In the genomic region with DNA sequence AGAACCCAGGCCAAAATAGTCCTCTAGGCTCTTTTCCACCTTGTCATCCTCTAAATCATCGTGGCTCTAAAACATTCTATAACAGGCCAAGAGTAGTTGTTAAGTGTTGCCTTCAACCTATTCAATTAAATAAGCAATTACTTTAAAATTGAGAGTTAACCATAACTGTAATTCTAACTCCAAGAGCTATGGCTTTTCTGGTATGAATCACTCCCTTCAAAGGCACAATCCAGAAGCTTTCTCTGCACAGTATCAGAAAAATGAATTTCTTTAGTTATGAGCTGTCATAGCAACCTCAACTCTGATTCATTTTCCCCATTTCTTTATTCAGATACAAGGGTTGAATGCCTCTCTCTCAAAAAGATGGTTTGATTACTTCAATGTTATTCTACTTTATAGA, we compare ENCODE assay signal across 16 cellular contexts. TPM values are rescaled to one million over a fixed set of nuclear protein-coding genes. Genes with fewer than 3 reads are reported as not detected.
A peak's percentile ranks its signal among the peaks of the same experiment; 100 is the strongest.
DNase-seq lines count a peak whose midpoint lies in the region; ATAC-seq and TF ChIP-seq lines count a peak whose summit lies in the region.
"Had no signal": no experiment of that assay in that cellular context is flagged by ENCODE, and none has a peak within 500 bp of the region (broad histone marks: within the 10 kb centered on the region; RNA-seq: fewer than 3 reads in every experiment).

No MANE protein-coding gene starts in this region.

- in situ Hi-C loops in ACHN (cut with HindIII; ENCODE audit: low pct_ligation_motif_present, low pct_unique_long_range_greater_than_20kb, low sequenced_read_pairs) = no loop called here

- no peak overlapping the region for H3K4me3 ChIP-seq in fibroblast of mammary gland (ENCODE audit: control insufficient read depth, low read depth, low read length)
- H3K4me3 ChIP-seq: cardiac muscle cell had no signal

- no peaks in the 10 kb centered on the region for H3K27me3 Mint-ChIP-seq in activated naive CD4-positive, alpha-beta T cell treated with anti-CD3 and anti-CD28 coated beads for 36 hours (ENCODE audit: low read depth)
- H3K27me3 Mint-ChIP-seq in activated naive CD4-positive, alpha-beta T cell treated with anti-CD3 and anti-CD28 coated beads, Interleukin-2, amount 10 ng/mL, durations not matched to agents 7 days and 5 days = no peaks in the 10 kb centered on the region
- no peaks in the 10 kb centered on the region for H3K27me3 Mint-ChIP-seq in activated T-helper 2 cell treated with anti-CD3 and anti-CD28 coated beads, Interferon-gamma antibody, Interleukin-2, Interleukin-4, amounts not matched to agents 10 μg/mL and 5 μg/mL and 100 μg/mL, durations not matched to agents 14 hours and 24 hours and 36 hours (ENCODE audit: low read depth)

- intact Hi-C loops in activated naive CD4-positive, alpha-beta T cell treated with anti-CD3 and anti-CD28 coated beads for 36 hours (cut with micrococcal nuclease) = loop anchor here (1.0 to 5.0 kb wide), 9 partner anchors 8 to 1188 kb away; partner anchors contain the start of gene IL15
- intact Hi-C loops in activated T-helper 2 cell treated with anti-CD3 and anti-CD28 coated beads, Interferon-gamma antibody, Interleukin-2, Interleukin-4, amounts not matched to agents 10 μg/mL and 5 μg/mL and 100 μg/mL, durations not matched to agents 14 hours and 24 hours and 36 hours (cut with micrococcal nuclease) = loop anchor here (1.0 to 5.0 kb wide), 2 partner anchors 8 to 127 kb away; no protein-coding TSS in a partner anchor

- no peak for TF ChIP-seq CTCF in fibroblast of mammary gland (conservative IDR thresholded peaks at IDR 0.05; ENCODE audit: control insufficient read depth, insufficient read depth, low read depth, low read length)

- H3K9me3 Mint-ChIP-seq in activated naive CD4-positive, alpha-beta T cell treated with anti-CD3 and anti-CD28 coated beads for 36 hours = peaks cover 5% of the 10 kb centered on the region
- H3K9me3 Mint-ChIP-seq in activated naive CD4-positive, alpha-beta T cell treated with anti-CD3 and anti-CD28 coated beads, Interleukin-2, amount 10 ng/mL, durations not matched to agents 7 days and 5 days = peaks cover 1% of the 10 kb centered on the region
- H3K9me3 Mint-ChIP-seq in activated T-helper 2 cell treated with anti-CD3 and anti-CD28 coated beads, Interferon-gamma antibody, Interleukin-2, Interleukin-4, amounts not matched to agents 10 μg/mL and 5 μg/mL and 100 μg/mL, durations not matched to agents 14 hours and 24 hours and 36 hours = peaks cover 9% of the 10 kb centered on the region

- no peak for ATAC-seq in HG03039 (IDR thresholded peaks at IDR 0.05; ENCODE audit: unreplicated experiment)
- ATAC-seq: left cardiac atrium, right cardiac atrium had no signal

- peaks cover 18% of the 10 kb centered on the region for H3K4me1 Mint-ChIP-seq in activated naive CD4-positive, alpha-beta T cell treated with anti-CD3 and anti-CD28 coated beads for 36 hours (ENCODE audit: low read depth)
- no peaks in the 10 kb centered on the region for H3K4me1 Mint-ChIP-seq in activated naive CD4-positive, alpha-beta T cell treated with anti-CD3 and anti-CD28 coated beads, Interleukin-2, amount 10 ng/mL, durations not matched to agents 7 days and 5 days
- H3K4me1 Mint-ChIP-seq in activated T-helper 2 cell treated with anti-CD3 and anti-CD28 coated beads, Interferon-gamma antibody, Interleukin-2, Interleukin-4, amounts not matched to agents 10 μg/mL and 5 μg/mL and 100 μg/mL, durations not matched to agents 14 hours and 24 hours and 36 hours (ENCODE audit: low read depth) = peaks cover 9% of the 10 kb centered on the region
- H3K4me1 Mint-ChIP-seq: CD4-positive, alpha-beta memory T cell had no signal

- CTCF ChIA-PET in activated naive CD4-positive, alpha-beta T cell treated with anti-CD3 and anti-CD28 coated beads for 36 hours (lab: Charles Lee) = interaction anchor here (1.0 kb wide), 2 partner anchors 10 to 12 kb away, joined by 3 to 4 read pairs; no protein-coding TSS in a partner anchor
- CTCF ChIA-PET in activated naive CD4-positive, alpha-beta T cell treated with anti-CD3 and anti-CD28 coated beads, Interleukin-2, amount 10 ng/mL, durations not matched to agents 7 days and 5 days (lab: Charles Lee) = interaction anchor here (0.6 kb wide), 1 partner anchor 24 kb away, joined by 3 read pairs; no protein-coding TSS in a partner anchor

- peak overlapping the region; percentile 5 for H3K4me3 Mint-ChIP-seq in activated naive CD4-positive, alpha-beta T cell treated with anti-CD3 and anti-CD28 coated beads for 36 hours
- no peak overlapping the region for H3K4me3 Mint-ChIP-seq in activated naive CD4-positive, alpha-beta T cell treated with anti-CD3 and anti-CD28 coated beads, Interleukin-2, amount 10 ng/mL, durations not matched to agents 7 days and 5 days
- H3K4me3 Mint-ChIP-seq in activated T-helper 2 cell treated with anti-CD3 and anti-CD28 coated beads, Interferon-gamma antibody, Interleukin-2, Interleukin-4, amounts not matched to agents 10 μg/mL and 5 μg/mL and 100 μg/mL, durations not matched to agents 14 hours and 24 hours and 36 hours (ENCODE audit: low read depth) = no peak overlapping the region
- H3K4me3 Mint-ChIP-seq: CD4-positive, alpha-beta memory T cell had no signal

- peaks cover 19% of the 10 kb centered on the region for H3K36me3 Mint-ChIP-seq in activated naive CD4-positive, alpha-beta T cell treated with anti-CD3 and anti-CD28 coated beads for 36 hours (ENCODE audit: low read depth)
- peaks cover 2% of the 10 kb centered on the region for H3K36me3 Mint-ChIP-seq in activated naive CD4-positive, alpha-beta T cell treated with anti-CD3 and anti-CD28 coated beads, Interleukin-2, amount 10 ng/mL, durations not matched to agents 7 days and 5 days
- H3K36me3 Mint-ChIP-seq in activated T-helper 2 cell treated with anti-CD3 and anti-CD28 coated beads, Interferon-gamma antibody, Interleukin-2, Interleukin-4, amounts not matched to agents 10 μg/mL and 5 μg/mL and 100 μg/mL, durations not matched to agents 14 hours and 24 hours and 36 hours (ENCODE audit: low read depth) = peaks cover 6% of the 10 kb centered on the region

- no peak for DNase-seq in activated naive CD4-positive, alpha-beta T cell treated with anti-CD3 and anti-CD28 coated beads for 36 hours
- DNase-seq in activated naive CD4-positive, alpha-beta T cell treated with anti-CD3 and anti-CD28 coated beads, Interleukin-2, amount 10 ng/mL, durations not matched to agents 7 days and 5 days = no peak
- no peak for DNase-seq in activated T-helper 2 cell treated with anti-CD3 and anti-CD28 coated beads, Interferon-gamma antibody, Interleukin-2, Interleukin-4, amounts not matched to agents 10 μg/mL and 5 μg/mL and 100 μg/mL, durations not matched to agents 14 hours and 24 hours and 36 hours (ENCODE audit: low spot score)
- peak; percentile 19 for DNase-seq in fibroblast of mammary gland (ENCODE audit: low read depth)
- DNase-seq in stromal cell of bone marrow (ENCODE audit: low read depth) = peak; percentile 74
- no peak for DNase-seq in ACHN
- no peak for DNase-seq in ureter (ENCODE audit: low spot score)
- DNase-seq: activated effector memory CD4-positive, alpha-beta T cell treated with anti-CD3 and anti-CD28 coated beads, Interleukin-2, amount 50 U/mL, for 16 hours; CD4-positive, alpha-beta memory T cell; effector memory CD4-positive, alpha-beta T cell; left cardiac atrium; midbrain; NCI-H345; right cardiac atrium had no signal

- peak overlapping the region; percentile 86 for H3K27ac Mint-ChIP-seq in activated naive CD4-positive, alpha-beta T cell treated with anti-CD3 and anti-CD28 coated beads for 36 hours
- H3K27ac Mint-ChIP-seq in activated naive CD4-positive, alpha-beta T cell treated with anti-CD3 and anti-CD28 coated beads, Interleukin-2, amount 10 ng/mL, durations not matched to agents 7 days and 5 days = no peak overlapping the region
- peak overlapping the region; percentile 52 for H3K27ac Mint-ChIP-seq in activated T-helper 2 cell treated with anti-CD3 and anti-CD28 coated beads, Interferon-gamma antibody, Interleukin-2, Interleukin-4, amounts not matched to agents 10 μg/mL and 5 μg/mL and 100 μg/mL, durations not matched to agents 14 hours and 24 hours and 36 hours
- H3K27ac Mint-ChIP-seq: CD4-positive, alpha-beta memory T cell had no signal

RNA-seq across cellular contexts. Expression of gene INPP4B, which starts 21.7 kb away (rescaled TPM):
- 10 to 100 TPM; 55.7 to 60.5 TPM for total RNA-seq in activated naive CD4-positive, alpha-beta T cell treated with anti-CD3 and anti-CD28 coated beads for 36 hours
- total RNA-seq in activated T-helper 2 cell treated with anti-CD3 and anti-CD28 coated beads, Interferon-gamma antibody, Interleukin-2, Interleukin-4, amounts not matched to agents 10 μg/mL and 5 μg/mL and 100 μg/mL, durations not matched to agents 14 hours and 24 hours and 36 hours = 64.8 and 70.1 TPM in 2 replicates
- total RNA-seq in ureter = 84.9 TPM

Comparison
In these comparisons a context has a peak if more than half of its experiments do, and no peak if none do; other contexts are left out.
1. DNase-seq: peak in fibroblast of mammary gland (single experiment) and stromal cell of bone marrow (single experiment); none in activated naive CD4-positive, alpha-beta T cell treated with anti-CD3 and anti-CD28 coated beads for 36 hours (single experiment), activated naive CD4-positive, alpha-beta T cell treated with anti-CD3 and anti-CD28 coated beads, Interleukin-2, amount 10 ng/mL, durations not matched to agents 7 days and 5 days (single experiment), activated T-helper 2 cell treated with anti-CD3 and anti-CD28 coated beads, Interferon-gamma antibody, Interleukin-2, Interleukin-4, amounts not matched to agents 10 μg/mL and 5 μg/mL and 100 μg/mL, durations not matched to agents 14 hours and 24 hours and 36 hours (single experiment), ACHN (single experiment) and ureter (single experiment).